In the genomic region with DNA sequence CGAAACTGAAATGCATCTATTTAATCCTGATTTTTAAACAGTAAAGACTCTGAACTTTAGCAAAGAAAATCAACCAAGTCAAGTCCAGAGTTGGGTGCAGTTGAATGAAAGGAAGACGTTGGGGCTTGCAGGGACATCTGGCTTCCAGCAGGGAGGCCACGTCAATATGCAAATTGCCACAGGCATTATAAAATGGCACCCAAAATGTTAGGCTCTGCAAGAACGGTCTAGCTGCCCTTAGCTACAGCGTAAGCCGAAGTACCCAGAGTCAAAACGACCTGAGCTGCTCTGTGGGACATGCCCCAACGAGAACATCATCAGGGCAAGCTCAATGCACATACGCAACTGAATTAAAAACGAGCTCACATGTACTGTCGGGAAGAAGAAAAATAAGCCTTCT, we compare ENCODE assay signal across 1 cellular context.
TF ChIP-seq lines count a peak whose summit lies in the region.

No MANE protein-coding gene starts in this region.

TF ChIP-seq in A549, 52 proteins besides CTCF, POLR2A, EP300 and RAD21 (continued from another document):
- TF ChIP-seq PBX3 (IDR thresholded peaks at IDR 0.05), result no peak
- TF ChIP-seq NR3C1 (IDR thresholded peaks at IDR 0.05), result no peak
- no peak for TF ChIP-seq HOXA7 (CRISPR knock-in tag; IDR thresholded peaks at IDR 0.05)
- no peak for TF ChIP-seq HES2 (IDR thresholded peaks at IDR 0.05)
- no peak for TF ChIP-seq RFX5 (IDR thresholded peaks at IDR 0.05)
